Comparison of ENCODE assay signal across 19 cellular contexts in genomic region chr13:75800545-75800944, GRCh38.
DNase-seq lines count a peak whose midpoint lies in the region; ATAC-seq and TF ChIP-seq lines count a peak whose summit lies in the region.
"Had no signal": no experiment of that assay in that cellular context is flagged by ENCODE, and none has a peak within 500 bp of the region (broad histone marks: within the 10 kb centered on the region; RNA-seq: fewer than 3 reads in every experiment).

No MANE protein-coding gene starts in this region.

- H3K27me3 Mint-ChIP-seq in activated CD8-positive, alpha-beta memory T cell treated with anti-CD3 and anti-CD28 coated beads, Interleukin-2, amount 10 ng/mL, durations not matched to agents 7 days and 5 days: no peaks in the 10 kb centered on the region
- H3K27me3 Mint-ChIP-seq in chondrocyte (ENCODE audit: low read depth): no peaks in the 10 kb centered on the region
- H3K27me3 Mint-ChIP-seq: activated CD4-positive, alpha-beta T cell treated with anti-CD3 and anti-CD28 coated beads, Interleukin-2, amount 10 ng/mL, durations not matched to agents 24 days and 14 days; naive B cell had no signal

- TF ChIP-seq CTCF in LNCaP clone FGC (IDR thresholded peaks at IDR 0.05; ENCODE audit: control insufficient read depth, extremely low read depth, insufficient read depth) (peak; percentile 38), chondrocyte (IDR thresholded peaks at IDR 0.05) (peak; percentile 68), psoas muscle (IDR thresholded peaks at IDR 0.05) (no peak), left lung (IDR thresholded peaks at IDR 0.05) (no peak)

- H3K36me3 Mint-ChIP-seq in activated CD8-positive, alpha-beta memory T cell treated with anti-CD3 and anti-CD28 coated beads, Interleukin-2, amount 10 ng/mL, durations not matched to agents 7 days and 5 days: peaks cover 8% of the 10 kb centered on the region
- H3K36me3 Mint-ChIP-seq in chondrocyte (ENCODE audit: low read depth): peaks cover 28% of the 10 kb centered on the region

- H3K27ac Mint-ChIP-seq in activated CD8-positive, alpha-beta memory T cell treated with anti-CD3 and anti-CD28 coated beads, Interleukin-2, amount 10 ng/mL, durations not matched to agents 7 days and 5 days: no peak overlapping the region
- peak overlapping the region; percentile 86 for H3K27ac Mint-ChIP-seq in chondrocyte (ENCODE audit: unreplicated experiment)
- H3K27ac Mint-ChIP-seq: activated CD4-positive, alpha-beta T cell treated with anti-CD3 and anti-CD28 coated beads, Interleukin-2, amount 10 ng/mL, durations not matched to agents 24 days and 14 days; activated T-helper 1 cell treated with anti-CD3 and anti-CD28 coated beads, Interleukin-12 subunit alpha, Interleukin-12 subunit beta, Interleukin-2, Interleukin-4 antibody, amounts not matched to agents 30 ng/mL and 10 ng/mL and 1 ng/mL, durations not matched to agents 14 hours and 24 hours and 36 hours had no signal

- H3K4me3 ChIP-seq in LNCaP clone FGC (ENCODE audit: low read depth, low read length) (no peak overlapping the region), psoas muscle (no peak overlapping the region), left lung (no peak overlapping the region)
- H3K4me3 ChIP-seq: adrenal gland, colonic mucosa, esophagus squamous epithelium, testis had no signal

- no peaks in the 10 kb centered on the region for H3K9me3 Mint-ChIP-seq in activated CD8-positive, alpha-beta memory T cell treated with anti-CD3 and anti-CD28 coated beads, Interleukin-2, amount 10 ng/mL, durations not matched to agents 7 days and 5 days (ENCODE audit: low read depth)
- no peaks in the 10 kb centered on the region for H3K9me3 Mint-ChIP-seq in chondrocyte (ENCODE audit: low read depth)
- H3K9me3 Mint-ChIP-seq: activated CD4-positive, alpha-beta T cell treated with anti-CD3 and anti-CD28 coated beads, Interleukin-2, amount 10 ng/mL, durations not matched to agents 24 days and 14 days; activated T-helper 1 cell treated with anti-CD3 and anti-CD28 coated beads, Interleukin-12 subunit alpha, Interleukin-12 subunit beta, Interleukin-2, Interleukin-4 antibody, amounts not matched to agents 30 ng/mL and 10 ng/mL and 1 ng/mL, durations not matched to agents 14 hours and 24 hours and 36 hours; naive B cell; T-helper 2 cell treated with Interferon-gamma antibody and Interleukin-4, amounts not matched to agents 5 μg/mL and 100 μg/mL, for 36 hours had no signal

- peaks cover 35% of the 10 kb centered on the region for H3K4me1 Mint-ChIP-seq in activated CD8-positive, alpha-beta memory T cell treated with anti-CD3 and anti-CD28 coated beads, Interleukin-2, amount 10 ng/mL, durations not matched to agents 7 days and 5 days
- peaks cover 54% of the 10 kb centered on the region for H3K4me1 Mint-ChIP-seq in chondrocyte (ENCODE audit: low read depth)

- H3K4me3 Mint-ChIP-seq in activated CD8-positive, alpha-beta memory T cell treated with anti-CD3 and anti-CD28 coated beads, Interleukin-2, amount 10 ng/mL, durations not matched to agents 7 days and 5 days: peak overlapping the region; percentile 4
- no peak overlapping the region for H3K4me3 Mint-ChIP-seq in chondrocyte (ENCODE audit: unreplicated experiment)
- H3K4me3 Mint-ChIP-seq: activated CD4-positive, alpha-beta T cell treated with anti-CD3 and anti-CD28 coated beads, Interleukin-2, amount 10 ng/mL, durations not matched to agents 24 days and 14 days; activated T-helper 1 cell treated with anti-CD3 and anti-CD28 coated beads, Interleukin-12 subunit alpha, Interleukin-12 subunit beta, Interleukin-2, Interleukin-4 antibody, amounts not matched to agents 30 ng/mL and 10 ng/mL and 1 ng/mL, durations not matched to agents 14 hours and 24 hours and 36 hours; naive B cell; T-helper 2 cell treated with Interferon-gamma antibody and Interleukin-4, amounts not matched to agents 5 μg/mL and 100 μg/mL, for 36 hours had no signal

- no peak for DNase-seq in activated CD8-positive, alpha-beta memory T cell treated with anti-CD3 and anti-CD28 coated beads, Interleukin-2, amount 10 ng/mL, durations not matched to agents 7 days and 5 days
- DNase-seq in activated CD8-positive, alpha-beta memory T cell treated with anti-CD3 and anti-CD28 coated beads for 24 hours: no peak
- no peak for DNase-seq in LNCaP clone FGC (ENCODE audit: low read depth)
- no peak for DNase-seq in chondrocyte (ENCODE audit: low spot score)
- no peak for DNase-seq in psoas muscle
- no peak for DNase-seq in left lung
- no peak for DNase-seq in activated CD4-positive, alpha-beta T cell treated with anti-CD3 and anti-CD28 coated beads, Interleukin-2, amount 50 U/mL, for 48 hours
- no peak for DNase-seq in NCI-H2081 treated with DMSO at 0.1 percent for 48 hours (lab: John Stamatoyannopoulos, UW)
- DNase-seq: activated CD4-positive, alpha-beta T cell treated with anti-CD3 and anti-CD28 coated beads, Interleukin-2, amount 10 ng/mL, durations not matched to agents 24 days and 14 days; adrenal gland; colonic mucosa; esophagus squamous epithelium; hypothalamus; naive B cell; NCI-H2029 treated with DMSO at 0.1 percent for 48 hours; testis had no signal

- no peaks in the 10 kb centered on the region for H3K27me3 ChIP-seq in psoas muscle (ENCODE audit: insufficient read depth in 3 of 3, low read length in 2 of 3)
- H3K27me3 ChIP-seq in left lung: no peaks in the 10 kb centered on the region
- H3K27me3 ChIP-seq: adrenal gland, colonic mucosa, esophagus squamous epithelium, testis had no signal

- intact Hi-C loops in psoas muscle (cut with DNase I): loop anchor here in 1 of 2 donors (5.0 kb wide), 2 partner anchors 38 to 103 kb away; no protein-coding TSS in a partner anchor
- intact Hi-C loops in left lung (cut with DNase I): no loop called here

- H3K27ac ChIP-seq in psoas muscle: peak overlapping the region; percentile 43
- H3K27ac ChIP-seq in left lung: no peak overlapping the region
- H3K27ac ChIP-seq: adrenal gland, colonic mucosa, esophagus squamous epithelium, testis had no signal

- H3K36me3 ChIP-seq in psoas muscle (ENCODE audit: insufficient read depth in 1 of 2, low read depth in 1 of 2) (peaks cover 10 to 92% of the 10 kb centered on the region in 2 donors), left lung (peaks cover 0 to 17% of the 10 kb centered on the region in 2 donors)
- H3K36me3 ChIP-seq: adrenal gland, colonic mucosa had no signal

- peaks cover 24% of the 10 kb centered on the region for H3K4me1 ChIP-seq in psoas muscle
- peaks cover 0 to 4% of the 10 kb centered on the region in 2 donors for H3K4me1 ChIP-seq in left lung
- H3K4me1 ChIP-seq: adrenal gland had no signal

- WGBS in psoas muscle, 3 donors: 59 to 66% (median 59%) methylated on average over 9 of the region's 9 CpGs

- H3K9me3 ChIP-seq in psoas muscle (no peaks in the 10 kb centered on the region), left lung (no peaks in the 10 kb centered on the region)
- H3K9me3 ChIP-seq: adrenal gland, colonic mucosa, esophagus squamous epithelium, testis had no signal

- no peak for ATAC-seq in activated CD8-positive, alpha-beta memory T cell treated with anti-CD3 and anti-CD28 coated beads, Interleukin-2, amount 10 ng/mL, durations not matched to agents 7 days and 5 days
- no peak for ATAC-seq in psoas muscle
- no peak for ATAC-seq in left lung
- ATAC-seq: left lobe of liver had no signal

- CTCF ChIA-PET in activated CD8-positive, alpha-beta memory T cell treated with anti-CD3 and anti-CD28 coated beads, Interleukin-2, amount 10 ng/mL, durations not matched to agents 7 days and 5 days (lab: Charles Lee): interaction anchor here (1.2 kb wide), 1 partner anchor 104 kb away, joined by 4 read pairs; no protein-coding TSS in a partner anchor

Comparison
In these comparisons a context has a peak if more than half of its experiments do, and no peak if none do; other contexts are left out.
1. CTCF ChIP-seq: peak in LNCaP clone FGC (single experiment) and chondrocyte (single experiment); none in psoas muscle (single experiment) and left lung (0 of 2).